In genomic region chr13:113552079-113552478, GRCh38 we compare ENCODE assay signal across 28 cellular contexts. TPM values are rescaled to one million over a fixed set of nuclear protein-coding genes. Genes with fewer than 3 reads are reported as not detected.
DNase-seq lines count a peak whose midpoint lies in the region; ATAC-seq, FAIRE-seq and TF ChIP-seq lines count a peak whose summit lies in the region.
"Had no signal": no experiment of that assay in that cellular context is flagged by ENCODE, and none has a peak within 500 bp of the region (broad histone marks: within the 10 kb centered on the region; RNA-seq: fewer than 3 reads in every experiment).

No MANE protein-coding gene starts in this region.

- intact Hi-C loops in kidney (cut with DNase I): no loop called here
- intact Hi-C loops in stomach (cut with DNase I; ENCODE audit: low total_unique reads): no loop called here

- peaks cover 0 to 14% (median 0%) of the 10 kb centered on the region in 11 experiments; a peak in 7 of 22 replicates for H4K20me1 ChIP-seq in BLaER1 treated with 17β-estradiol and CSF1 and Interleukin-3, amounts not matched to agents 10 nM and 100 nM

- ATAC-seq in GM21723 (IDR thresholded peaks at IDR 0.05; ENCODE audit: unreplicated experiment): no peak
- ATAC-seq: K562; naive thymus-derived CD8-positive, alpha-beta T cell; PC-3; Right ventricle myocardium inferior; stimulated activated effector memory CD8-positive, alpha-beta T cell treated with anti-CD3 and anti-CD28 coated beads, Interleukin-12 subunit alpha, Interleukin-12 subunit beta, amount 100 ng/mL, for 72 hours had no signal

- TF ChIP-seq CTCF in kidney (IDR thresholded peaks at IDR 0.05; ENCODE audit: borderline replicate concordance, extremely low read depth, insufficient read depth) (no peak), stomach (IDR thresholded peaks at IDR 0.05) (no peak)

- 93 to 98% (median 96%) methylated on average over 11 of the region's 11 CpGs for WGBS in stomach, 5 donors

- H3K9me3 ChIP-seq in BLaER1 treated with 17β-estradiol and CSF1 and Interleukin-3, amounts not matched to agents 10 nM and 100 nM (replicated peaks in 1 of 11): peaks cover 0 to 4% (median 0%) of the 10 kb centered on the region in 11 experiments; a peak in 1 of 22 replicates
- H3K9me3 ChIP-seq in SJCRH30 (replicated peaks) (no peaks in the 10 kb centered on the region), kidney (ENCODE audit: control insufficient read depth in 1 of 2, low read length in 2 of 2) (no peaks in the 10 kb centered on the region), stomach (no peaks in the 10 kb centered on the region)
- H3K9me3 ChIP-seq: ascending aorta had no signal

- H3K9ac ChIP-seq in BLaER1 treated with 17β-estradiol and CSF1 and Interleukin-3, amounts not matched to agents 10 nM and 100 nM: peak overlapping the region in 2 of 11 experiments; percentile 6 to 12; a peak in 2 of 22 replicates
- no peak overlapping the region for H3K9ac ChIP-seq in kidney (ENCODE audit: low read length in 2 of 2)

- no peaks in the 10 kb centered on the region for H3K27me3 ChIP-seq in BLaER1 treated with 17β-estradiol and CSF1 and Interleukin-3, amounts not matched to agents 10 nM and 100 nM
- H3K27me3 ChIP-seq in SJCRH30: no peaks in the 10 kb centered on the region
- no peaks in the 10 kb centered on the region for H3K27me3 ChIP-seq in stomach
- H3K27me3 ChIP-seq: ascending aorta, cardiac muscle cell had no signal

- peaks cover 20 to 52% (median 41%) of the 10 kb centered on the region in 10 experiments for H3K4me1 ChIP-seq in BLaER1 treated with 17β-estradiol and CSF1 and Interleukin-3, amounts not matched to agents 10 nM and 100 nM
- H3K4me1 ChIP-seq in SJCRH30 (peaks cover 20% of the 10 kb centered on the region), kidney (ENCODE audit: control insufficient read depth in 1 of 2, insufficient read depth in 1 of 2, low read depth in 1 of 2, low read length in 2 of 2) (peaks cover 6 to 7% of the 10 kb centered on the region in 2 donors), stomach (peaks cover 0 to 20% (median 8%) of the 10 kb centered on the region in 4 donors)

- H3K36me3 ChIP-seq in BLaER1 treated with 17β-estradiol and CSF1 and Interleukin-3, amounts not matched to agents 10 nM and 100 nM: peaks cover 21 to 59% (median 44%) of the 10 kb centered on the region in 11 experiments
- H3K36me3 ChIP-seq in SJCRH30 (peaks cover 18% of the 10 kb centered on the region; the same call in 1 of the 2 replicates), kidney (ENCODE audit: control insufficient read depth in 1 of 2, insufficient read depth in 2 of 2, low read length in 2 of 2) (peaks cover 10% of the 10 kb centered on the region in 2 donors), stomach (peaks cover 16 to 82% (median 63%) of the 10 kb centered on the region in 4 donors)

- TF ChIP-seq POLR2A in stomach (IDR thresholded peaks at IDR 0.05): no peak

- DNase-seq in SJCRH30: peak; percentile 76 to 80
- DNase-seq in kidney: peak; percentile 45
- peak; percentile 17 for DNase-seq in stomach
- DNase-seq in NCI-H446 (lab: John Stamatoyannopoulos, UW): no peak
- no peak for DNase-seq in OCI-M2 (lab: John Stamatoyannopoulos, UW; ENCODE audit: unreplicated experiment)
- DNase-seq: activated T-cell treated with anti-CD3 and anti-CD28 coated beads, Interleukin-2, amount 50 U/mL, for 24 hours; cortex of kidney; effector memory CD4-positive, alpha-beta T cell; glutamatergic neuron; GOT3; naive thymus-derived CD8-positive, alpha-beta T cell; NCI-H1092 treated with DMSO at 0.1 percent for 48 hours; NCI-H1930; NCI-H2171 treated with DMSO at 0.1 percent for 48 hours; NCI-H524 treated with DMSO at 0.1 percent for 48 hours; PC-3; substantia nigra; T-helper 2 cell had no signal

- no peak for TF ChIP-seq EP300 in stomach (IDR thresholded peaks at IDR 0.05)

- H3K27ac ChIP-seq in BLaER1 treated with 17β-estradiol and CSF1 and Interleukin-3, amounts not matched to agents 10 nM and 100 nM: peak overlapping the region in 7 of 11 experiments; percentile 78 to 87 (median 80); a peak in 14 of 22 replicates
- H3K27ac ChIP-seq in SJCRH30 (peak overlapping the region; percentile 74), kidney (ENCODE audit: low read depth in 2 of 2, low read length in 2 of 2) (no peak overlapping the region), stomach (no peak overlapping the region)
- H3K27ac ChIP-seq: ascending aorta, cardiac muscle cell had no signal

- H3K4me3 ChIP-seq in BLaER1 treated with 17β-estradiol and CSF1 and Interleukin-3, amounts not matched to agents 10 nM and 100 nM: no peak overlapping the region
- H3K4me3 ChIP-seq in SJCRH30 (no peak overlapping the region), kidney (ENCODE audit: low read length in 2 of 2) (no peak overlapping the region), stomach (no peak overlapping the region)
- H3K4me3 ChIP-seq: ascending aorta, cardiac muscle cell, K562 had no signal

- peak overlapping the region in 4 of 11 experiments; percentile 31 to 86 (median 82); a peak in 8 of 22 replicates for H3K4me2 ChIP-seq in BLaER1 treated with 17β-estradiol and CSF1 and Interleukin-3, amounts not matched to agents 10 nM and 100 nM

- no peak for FAIRE-seq in kidney (lab: Jason Lieb, UNC)
- FAIRE-seq: GM19239, HTR-8/SVneo, K562, keratinocyte had no signal

RNA-seq across cellular contexts. Expression of gene TFDP1, which starts 32.5 kb away (rescaled TPM):
- total RNA-seq in SJCRH30 (2014; rRNA removed; shearing (Covaris generic)): 113 and 127 TPM in 2 replicates
- total RNA-seq in kidney (46.9 TPM), stomach (100 to 1,000 TPM in 2 of 5 donors, 10 to 100 TPM in 3; 35.3 to 207 (median 59.1) TPM)
- polyA plus RNA-seq in kidney (ENCODE audit: insufficient read depth, low read depth, low replicate concordance) (33.8 TPM), stomach (10 to 100 TPM; 27.3 to 57.2 (median 55.3) TPM)

Comparison
In these comparisons a context has a peak if more than half of its experiments do, and no peak if none do; other contexts are left out.
1. H3K27ac ChIP-seq: peak in BLaER1 treated with 17β-estradiol and CSF1 and Interleukin-3, amounts not matched to agents 10 nM and 100 nM (7 of 11) and SJCRH30 (single experiment); none in kidney (0 of 2) and stomach (0 of 5).
2. DNase-seq: peak in SJCRH30 (2 of 2), kidney (single experiment) and stomach (single experiment); none in NCI-H446 (0 of 2) and OCI-M2 (single experiment).